Comparison of ENCODE assay signal across 1 cellular context in the genomic region with DNA sequence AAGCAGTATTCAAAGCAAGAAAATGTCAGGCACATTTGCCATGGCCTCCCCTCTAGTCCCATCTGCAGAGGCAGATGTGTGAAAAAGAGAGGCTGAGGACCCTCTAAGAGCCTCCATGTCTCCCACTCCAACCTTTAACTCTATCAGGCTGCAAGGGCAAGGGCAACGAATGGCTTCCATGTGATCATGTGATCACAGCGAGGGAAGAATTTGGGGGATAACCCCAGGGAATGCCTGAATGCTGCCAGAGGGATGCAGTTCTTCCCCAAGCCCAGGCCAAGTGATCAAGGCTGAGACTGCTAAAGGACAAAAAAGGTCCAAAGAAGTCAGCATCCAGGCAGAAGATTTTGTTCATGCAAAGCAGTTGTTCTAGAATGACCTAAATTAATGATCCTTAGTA.
TF ChIP-seq lines count a peak whose summit lies in the region.

No MANE protein-coding gene starts in this region.

TF ChIP-seq in WTC11, 78 proteins besides CTCF, POLR2A, EP300 and RAD21 (continued from another document):
- TF ChIP-seq, protein P1, sequence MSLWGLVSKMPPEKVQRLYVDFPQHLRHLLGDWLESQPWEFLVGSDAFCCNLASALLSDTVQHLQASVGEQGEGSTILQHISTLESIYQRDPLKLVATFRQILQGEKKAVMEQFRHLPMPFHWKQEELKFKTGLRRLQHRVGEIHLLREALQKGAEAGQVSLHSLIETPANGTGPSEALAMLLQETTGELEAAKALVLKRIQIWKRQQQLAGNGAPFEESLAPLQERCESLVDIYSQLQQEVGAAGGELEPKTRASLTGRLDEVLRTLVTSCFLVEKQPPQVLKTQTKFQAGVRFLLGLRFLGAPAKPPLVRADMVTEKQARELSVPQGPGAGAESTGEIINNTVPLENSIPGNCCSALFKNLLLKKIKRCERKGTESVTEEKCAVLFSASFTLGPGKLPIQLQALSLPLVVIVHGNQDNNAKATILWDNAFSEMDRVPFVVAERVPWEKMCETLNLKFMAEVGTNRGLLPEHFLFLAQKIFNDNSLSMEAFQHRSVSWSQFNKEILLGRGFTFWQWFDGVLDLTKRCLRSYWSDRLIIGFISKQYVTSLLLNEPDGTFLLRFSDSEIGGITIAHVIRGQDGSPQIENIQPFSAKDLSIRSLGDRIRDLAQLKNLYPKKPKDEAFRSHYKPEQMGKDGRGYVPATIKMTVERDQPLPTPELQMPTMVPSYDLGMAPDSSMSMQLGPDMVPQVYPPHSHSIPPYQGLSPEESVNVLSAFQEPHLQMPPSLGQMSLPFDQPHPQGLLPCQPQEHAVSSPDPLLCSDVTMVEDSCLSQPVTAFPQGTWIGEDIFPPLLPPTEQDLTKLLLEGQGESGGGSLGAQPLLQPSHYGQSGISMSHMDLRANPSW (CRISPR knock-in tag; conservative IDR thresholded peaks at IDR 0.05; ENCODE audit: low read depth) = no peak
- TF ChIP-seq, protein P2, sequence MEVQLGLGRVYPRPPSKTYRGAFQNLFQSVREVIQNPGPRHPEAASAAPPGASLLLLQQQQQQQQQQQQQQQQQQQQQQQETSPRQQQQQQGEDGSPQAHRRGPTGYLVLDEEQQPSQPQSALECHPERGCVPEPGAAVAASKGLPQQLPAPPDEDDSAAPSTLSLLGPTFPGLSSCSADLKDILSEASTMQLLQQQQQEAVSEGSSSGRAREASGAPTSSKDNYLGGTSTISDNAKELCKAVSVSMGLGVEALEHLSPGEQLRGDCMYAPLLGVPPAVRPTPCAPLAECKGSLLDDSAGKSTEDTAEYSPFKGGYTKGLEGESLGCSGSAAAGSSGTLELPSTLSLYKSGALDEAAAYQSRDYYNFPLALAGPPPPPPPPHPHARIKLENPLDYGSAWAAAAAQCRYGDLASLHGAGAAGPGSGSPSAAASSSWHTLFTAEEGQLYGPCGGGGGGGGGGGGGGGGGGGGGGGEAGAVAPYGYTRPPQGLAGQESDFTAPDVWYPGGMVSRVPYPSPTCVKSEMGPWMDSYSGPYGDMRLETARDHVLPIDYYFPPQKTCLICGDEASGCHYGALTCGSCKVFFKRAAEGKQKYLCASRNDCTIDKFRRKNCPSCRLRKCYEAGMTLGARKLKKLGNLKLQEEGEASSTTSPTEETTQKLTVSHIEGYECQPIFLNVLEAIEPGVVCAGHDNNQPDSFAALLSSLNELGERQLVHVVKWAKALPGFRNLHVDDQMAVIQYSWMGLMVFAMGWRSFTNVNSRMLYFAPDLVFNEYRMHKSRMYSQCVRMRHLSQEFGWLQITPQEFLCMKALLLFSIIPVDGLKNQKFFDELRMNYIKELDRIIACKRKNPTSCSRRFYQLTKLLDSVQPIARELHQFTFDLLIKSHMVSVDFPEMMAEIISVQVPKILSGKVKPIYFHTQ (CRISPR knock-in tag; IDR thresholded peaks at IDR 0.05) = no peak
- TF ChIP-seq, protein P3, sequence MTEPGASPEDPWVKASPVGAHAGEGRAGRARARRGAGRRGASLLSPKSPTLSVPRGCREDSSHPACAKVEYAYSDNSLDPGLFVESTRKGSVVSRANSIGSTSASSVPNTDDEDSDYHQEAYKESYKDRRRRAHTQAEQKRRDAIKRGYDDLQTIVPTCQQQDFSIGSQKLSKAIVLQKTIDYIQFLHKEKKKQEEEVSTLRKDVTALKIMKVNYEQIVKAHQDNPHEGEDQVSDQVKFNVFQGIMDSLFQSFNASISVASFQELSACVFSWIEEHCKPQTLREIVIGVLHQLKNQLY (CRISPR knock-in tag; IDR thresholded peaks at IDR 0.05) = no peak
TF ChIP-seq in WTC11: peak in this region for 2.
